In genomic region chr12:108787539-108787938, GRCh38 we compare ENCODE assay signal across 20 cellular contexts. TPM values are rescaled to one million over a fixed set of nuclear protein-coding genes. Genes with fewer than 3 reads are reported as not detected.
DNase-seq lines count a peak whose midpoint lies in the region; ATAC-seq and TF ChIP-seq lines count a peak whose summit lies in the region.
"Had no signal": no experiment of that assay in that cellular context is flagged by ENCODE, and none has a peak within 500 bp of the region (broad histone marks: within the 10 kb centered on the region; RNA-seq: fewer than 3 reads in every experiment).

No MANE protein-coding gene starts in this region.

- H3K27me3 ChIP-seq in adipocyte (replicated peaks; ENCODE audit: control insufficient read depth, insufficient read depth, low read length) (no peaks in the 10 kb centered on the region), mesenchymal stem cell (ENCODE audit: control insufficient read depth in 1 of 2, insufficient read depth in 1 of 2, low read length in 2 of 2) (no peaks in the 10 kb centered on the region), gastrocnemius medialis (no peaks in the 10 kb centered on the region)
- H3K27me3 ChIP-seq: SJSA1 had no signal

- no peak overlapping the region for H3K14ac ChIP-seq in mesenchymal stem cell (ENCODE audit: low read length in 2 of 2)

- no peak overlapping the region for H4K8ac ChIP-seq in mesenchymal stem cell (ENCODE audit: low read length)

- H3K4me3 ChIP-seq in adipocyte (ENCODE audit: low read length) (no peak overlapping the region), mesenchymal stem cell (ENCODE audit: insufficient read depth in 1 of 2, low read depth in 1 of 2, low read length in 2 of 2) (no peak overlapping the region), gastrocnemius medialis (no peak overlapping the region)
- H3K4me3 ChIP-seq: SJSA1 had no signal

- intact Hi-C loops in gastrocnemius medialis (cut with DNase I; ENCODE audit: low total_unique reads): loop anchor here (5.0 kb wide), 3 partner anchors 55 to 225 kb away; partner anchors contain the start of genes CORO1C, ISCU and SART3

- H2AK5ac ChIP-seq in mesenchymal stem cell (ENCODE audit: low read length, severe bottlenecking): no peak overlapping the region

- 0 out of 2 replicates have a peak, but pooled peaks cover 7% of the 10 kb centered on the region for H3K4me1 Mint-ChIP-seq in HFFc6 (ENCODE audit: low read depth)

- no peak overlapping the region for H2BK12ac ChIP-seq in mesenchymal stem cell (ENCODE audit: low read length in 2 of 2)

- H3K9me3 ChIP-seq in adipocyte (ENCODE audit: control insufficient read depth, low read length) (no peaks in the 10 kb centered on the region), mesenchymal stem cell (ENCODE audit: control insufficient read depth, low read length) (no peaks in the 10 kb centered on the region), gastrocnemius medialis (no peaks in the 10 kb centered on the region)
- H3K9me3 ChIP-seq: SJSA1 had no signal

- peaks cover 14% of the 10 kb centered on the region for H3K27me3 Mint-ChIP-seq in HFFc6 (ENCODE audit: insufficient read depth)

- no peak overlapping the region for H3K4me3 Mint-ChIP-seq in HFFc6

- no peak overlapping the region for H2BK5ac ChIP-seq in mesenchymal stem cell (ENCODE audit: low read depth, low read length, poor library complexity, severe bottlenecking)

- H3K27ac Mint-ChIP-seq in HFFc6: peak overlapping the region; percentile 40; the same call in 1 of the 2 replicates

- no peak overlapping the region for H3K18ac ChIP-seq in mesenchymal stem cell (ENCODE audit: low read depth in 1 of 2, low read length in 2 of 2)

- WGBS in mesenchymal stem cell: 97% methylated on average over 17 of the region's 17 CpGs

- H3K23ac ChIP-seq in mesenchymal stem cell (ENCODE audit: low read length in 2 of 2): no peak overlapping the region

- H3K4ac ChIP-seq in mesenchymal stem cell (ENCODE audit: low read depth in 1 of 2, low read length in 2 of 2): no peak overlapping the region

- DNase-seq in HFFc6: no peak
- no peak for DNase-seq in adipocyte (ENCODE audit: low read depth)
- DNase-seq in mesenchymal stem cell: no peak
- no peak for DNase-seq in gastrocnemius medialis
- no peak for DNase-seq in nucleus accumbens (lab: John Stamatoyannopoulos, UW)
- DNase-seq in GM19240 (ENCODE audit: insufficient read length, low spot score): no peak
- DNase-seq in SHP77 treated with DMSO at 0.1 percent for 48 hours (lab: John Stamatoyannopoulos, UW): no peak
- DNase-seq: AML-193, KBM-7, NCI-H1105 treated with DMSO at 0.1 percent for 48 hours, NCI-H1694 treated with DMSO at 0.1 percent for 48 hours, NCI-H2107, NCI-H510A, NCI-H82, PC-3, RPMI8226 had no signal

- H3K27ac ChIP-seq in mesenchymal stem cell (ENCODE audit: low read length, poor library complexity, severe bottlenecking): no peak overlapping the region
- peak overlapping the region; percentile 77 to 92 (median 84) for H3K27ac ChIP-seq in gastrocnemius medialis
- H3K27ac ChIP-seq: C4-2B, SJSA1 had no signal

- ATAC-seq in gastrocnemius medialis (no peak), GM19351 (IDR thresholded peaks at IDR 0.05; ENCODE audit: unreplicated experiment) (no peak)
- ATAC-seq: HepG2, PC-3 had no signal

- H3K4me2 ChIP-seq in mesenchymal stem cell (ENCODE audit: low read length, poor library complexity, severe bottlenecking): no peak overlapping the region

- TF ChIP-seq POLR2A in gastrocnemius medialis (IDR thresholded peaks at IDR 0.05): no peak

- H3K79me1 ChIP-seq in mesenchymal stem cell (replicated peaks; ENCODE audit: low read length, poor library complexity, severe bottlenecking): peaks cover 48% of the 10 kb centered on the region

- H4K91ac ChIP-seq in mesenchymal stem cell (ENCODE audit: low read length): no peak overlapping the region

- H2BK15ac ChIP-seq in mesenchymal stem cell (ENCODE audit: low read depth, poor library complexity, severe bottlenecking): no peak overlapping the region

- in situ Hi-C loops in gastrocnemius medialis (cut with MboI; ENCODE audit: low sequenced_read_pairs in 4 of 4): no loop called here

- H3K9me3 Mint-ChIP-seq in HFFc6: no peaks in the 10 kb centered on the region

- H3K9ac ChIP-seq in adipocyte (ENCODE audit: low read length) (peak overlapping the region; percentile 44), mesenchymal stem cell (ENCODE audit: low read length) (peak overlapping the region; percentile 12)

- no peak overlapping the region for H2BK120ac ChIP-seq in mesenchymal stem cell (ENCODE audit: low read depth, low read length)

- H3K36me3 Mint-ChIP-seq in HFFc6 (ENCODE audit: low read depth): peaks cover 53% of the 10 kb centered on the region

- H3K36me3 ChIP-seq in adipocyte (ENCODE audit: control insufficient read depth, insufficient read depth, low read length, severe bottlenecking) (peaks cover 94% of the 10 kb centered on the region), mesenchymal stem cell (ENCODE audit: control insufficient read depth in 1 of 2, insufficient read depth in 2 of 2, low read depth in 1 of 2, low read length in 2 of 2) (peaks cover 69 to 96% of the 10 kb centered on the region in 2 experiments), gastrocnemius medialis (peaks cover 0 to 55% of the 10 kb centered on the region in 2 donors)

- TF ChIP-seq CTCF in HFFc6 (IDR thresholded peaks at IDR 0.05) (no peak), gastrocnemius medialis (IDR thresholded peaks at IDR 0.05 in 4 of 5, conservative IDR thresholded peaks at IDR 0.05 in 1 of 5) (no peak)

- no peak overlapping the region for H2AFZ ChIP-seq in mesenchymal stem cell (ENCODE audit: low read depth, low read length)

- H3K4me1 ChIP-seq in adipocyte (ENCODE audit: control insufficient read depth, insufficient read depth, low read length) (peaks cover 13% of the 10 kb centered on the region), mesenchymal stem cell (ENCODE audit: control insufficient read depth, insufficient read depth, low read depth, low read length) (peaks cover 7% of the 10 kb centered on the region), gastrocnemius medialis (peaks cover 54 to 61% of the 10 kb centered on the region in 2 donors)
- H3K4me1 ChIP-seq: SJSA1 had no signal

RNA-seq across cellular contexts. Expression of gene CORO1C, which starts 56.2 kb away (rescaled TPM):
- 100 to 1,000 TPM; 541 to 709 (median 649) TPM for total RNA-seq in HFFc6 (2021; fragmentation: NEBNext Ultra II Directional; extraction: Animal tissue kit (Norgen Biotek cat#: 25700))
- polyA plus RNA-seq in mesenchymal stem cell (2013, experiment 1 of 2): 152 TPM
- 153 TPM for polyA plus RNA-seq in mesenchymal stem cell (2013, experiment 2 of 2)
- total RNA-seq in gastrocnemius medialis: 10 to 100 TPM; 24.7 to 47.6 (median 30.9) TPM

Comparison
In these comparisons a context has a peak if more than half of its experiments do, and no peak if none do; other contexts are left out.
1. RNA of gene CORO1C, which starts 56.2 kb away (total RNA-seq): 541 to 709 TPM in HFFc6; 24.7 to 47.6 TPM in gastrocnemius medialis; every median in the first group is over 10 times any median in the second.